In genomic region chr3:4750306-4751056, GRCh38 we compare ENCODE assay signal across 8 cellular contexts.
A peak's percentile ranks its signal among the peaks of the same experiment; 100 is the strongest.
DNase-seq lines count a peak whose midpoint lies in the region; ATAC-seq, FAIRE-seq and TF ChIP-seq lines count a peak whose summit lies in the region.

No MANE protein-coding gene starts in this region.

- no peaks in the 10 kb centered on the region for H3F3A ChIP-seq in Loucy (ENCODE audit: low read depth)
- peaks cover 34% of the 10 kb centered on the region for H3F3A ChIP-seq in smooth muscle cell (ENCODE audit: low read depth)

- H3K9me3 ChIP-seq in Loucy (ENCODE audit: insufficient read depth, low read depth, low read length): no peaks in the 10 kb centered on the region
- no peaks in the 10 kb centered on the region for H3K9me3 ChIP-seq in kidney (ENCODE audit: control insufficient read depth in 1 of 2, low read length in 2 of 2)
- H3K9me3 ChIP-seq in smooth muscle cell (replicated peaks; ENCODE audit: low read depth): no peaks in the 10 kb centered on the region

- H3K27me3 ChIP-seq in Loucy (ENCODE audit: insufficient read depth, low read length, poor library complexity, severe bottlenecking) (no peaks in the 10 kb centered on the region), smooth muscle cell (ENCODE audit: low read depth) (no peaks in the 10 kb centered on the region)

- no peak for TF ChIP-seq CTCF in Loucy (conservative IDR thresholded peaks at IDR 0.05; ENCODE audit: low read length)
- TF ChIP-seq CTCF in kidney (IDR thresholded peaks at IDR 0.05; ENCODE audit: borderline replicate concordance, extremely low read depth, insufficient read depth): no peak
- TF ChIP-seq CTCF in smooth muscle cell (IDR thresholded peaks at IDR 0.05; ENCODE audit: borderline replicate concordance, insufficient read depth, poor library complexity, severe bottlenecking): no peak

- H3K4me3 ChIP-seq in Loucy (ENCODE audit: low read length, poor library complexity, severe bottlenecking): peak overlapping the region; percentile 23
- H3K4me3 ChIP-seq in kidney (ENCODE audit: low read length in 2 of 2): peak overlapping the region; percentile 58 to 76
- peak overlapping the region; percentile 11 for H3K4me3 ChIP-seq in smooth muscle cell

- intact Hi-C loops in kidney (cut with DNase I): no loop called here

- WGBS in smooth muscle cell (ENCODE audit: low lambda C conversion rate): 17% methylated on average over 7 of the region's 7 CpGs

- no peak overlapping the region for H2AFZ ChIP-seq in Loucy (ENCODE audit: low read length)
- H2AFZ ChIP-seq in smooth muscle cell (ENCODE audit: low read depth): no peak overlapping the region

- DNase-seq in anterior cingulate cortex (lab: John Stamatoyannopoulos, UW) (peak in 42 of 58 donors; percentile 8 to 80 (median 37)), kidney (no peak), smooth muscle cell (lab: John Stamatoyannopoulos, UW; ENCODE audit: unreplicated experiment) (no peak), SW 1271 (lab: John Stamatoyannopoulos, UW) (no peak), NCI-H187 treated with DMSO at 0.1 percent for 48 hours (lab: John Stamatoyannopoulos, UW) (no peak)
- no peak for DNase-seq in stimulated activated CD4-positive, alpha-beta T cell treated with anti-CD3 and anti-CD28 coated beads, Interleukin-4, amount 100 ng/mL, for 1 hour

- peak overlapping the region; percentile 90 to 93 for H3K27ac ChIP-seq in kidney (ENCODE audit: low read depth in 2 of 2, low read length in 2 of 2)
- peak overlapping the region; percentile 100 for H3K27ac ChIP-seq in smooth muscle cell (ENCODE audit: low read depth)

- H3K36me3 ChIP-seq in Loucy (ENCODE audit: insufficient read depth, low read length): peaks cover 7% of the 10 kb centered on the region; the same call in 1 of the 2 replicates
- peaks cover 2 to 8% of the 10 kb centered on the region in 2 donors for H3K36me3 ChIP-seq in kidney (ENCODE audit: control insufficient read depth in 1 of 2, insufficient read depth in 2 of 2, low read length in 2 of 2)
- H3K36me3 ChIP-seq in smooth muscle cell (ENCODE audit: low read depth): no peaks in the 10 kb centered on the region

- H4K20me1 ChIP-seq in Loucy (ENCODE audit: insufficient read depth, low read length, poor library complexity, severe bottlenecking) (no peaks in the 10 kb centered on the region), smooth muscle cell (ENCODE audit: low read depth) (no peaks in the 10 kb centered on the region)

- H3K4me2 ChIP-seq in Loucy (ENCODE audit: low read depth, low read length, poor library complexity, severe bottlenecking) (peak overlapping the region; percentile 40), smooth muscle cell (peak overlapping the region; percentile 84)

- H3K9me2 ChIP-seq in Loucy (replicated peaks; ENCODE audit: low read depth, low read length): no peaks in the 10 kb centered on the region

- H3K9ac ChIP-seq in Loucy (ENCODE audit: low read depth, low read length, poor library complexity, severe bottlenecking) (peak overlapping the region; percentile 58), kidney (ENCODE audit: low read length in 2 of 2) (peak overlapping the region; percentile 12 to 91), smooth muscle cell (ENCODE audit: low read depth) (peak overlapping the region; percentile 98)

- ATAC-seq in HG03521 (IDR thresholded peaks at IDR 0.05; ENCODE audit: unreplicated experiment): no peak

- FAIRE-seq in kidney (lab: Jason Lieb, UNC): no peak

- H3K79me2 ChIP-seq in Loucy (ENCODE audit: insufficient read depth, low read length) (no peaks in the 10 kb centered on the region), smooth muscle cell (ENCODE audit: low read depth) (no peaks in the 10 kb centered on the region)

- H3K4me1 ChIP-seq in Loucy (ENCODE audit: insufficient read depth, low read length, poor library complexity, severe bottlenecking) (peaks cover 35% of the 10 kb centered on the region), kidney (ENCODE audit: control insufficient read depth in 1 of 2, insufficient read depth in 1 of 2, low read depth in 1 of 2, low read length in 2 of 2) (peaks cover 43 to 53% of the 10 kb centered on the region in 2 donors), smooth muscle cell (ENCODE audit: low read depth) (peaks cover 17% of the 10 kb centered on the region)

Comparison
In these comparisons a context has a peak if more than half of its experiments do, and no peak if none do; other contexts are left out.
1. H3K4me3 ChIP-seq: peak in every context shown above with its lines; median percentile 67 in kidney; 23 in Loucy; 11 in smooth muscle cell.
2. DNase-seq: peak in anterior cingulate cortex (42 of 58); none in kidney (single experiment), smooth muscle cell (single experiment), stimulated activated CD4-positive, alpha-beta T cell treated with anti-CD3 and anti-CD28 coated beads, Interleukin-4, amount 100 ng/mL, for 1 hour (single experiment), SW 1271 (0 of 2) and NCI-H187 treated with DMSO at 0.1 percent for 48 hours (single experiment).
3. Peak in every context shown above with its lines, with median percentiles within 50 percentile points of each other: H3K9ac ChIP-seq.